7 cellular contexts compared by ENCODE assay signal in the genomic region with DNA sequence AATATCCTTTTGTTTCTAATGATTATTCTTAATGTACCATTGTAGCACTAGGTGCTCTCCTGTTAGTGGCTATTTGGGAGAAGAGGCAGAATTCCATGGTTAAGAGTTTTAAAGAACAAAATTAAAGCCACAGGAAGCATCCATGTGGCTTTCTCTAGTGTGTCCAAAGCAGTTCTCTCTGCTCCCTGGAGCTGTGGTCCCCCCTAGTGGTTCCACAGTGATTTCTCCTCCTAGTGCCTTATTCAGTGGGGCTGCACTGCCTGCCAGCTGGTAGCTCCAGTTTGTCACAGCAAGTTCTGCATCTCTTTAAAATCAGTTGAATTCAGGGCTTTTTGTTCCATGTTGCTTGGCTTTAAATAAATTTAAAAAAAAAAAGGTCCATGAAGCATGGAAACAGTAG. TPM values are rescaled to one million over a fixed set of nuclear protein-coding genes. Genes with fewer than 3 reads are reported as not detected.
A peak's percentile ranks its signal among the peaks of the same experiment; 100 is the strongest.
DNase-seq lines count a peak whose midpoint lies in the region; ATAC-seq and TF ChIP-seq lines count a peak whose summit lies in the region.

No MANE protein-coding gene starts in this region.

- H3K27ac ChIP-seq in left ventricle myocardium inferior (replicated peaks): peak overlapping the region; percentile 34

- peaks cover 23% of the 10 kb centered on the region for H3K27me3 ChIP-seq in left ventricle myocardium inferior (ENCODE audit: low read depth)

- no peaks in the 10 kb centered on the region for H3K9me3 ChIP-seq in left ventricle myocardium inferior (replicated peaks)

- no peaks in the 10 kb centered on the region for H3K4me1 ChIP-seq in left ventricle myocardium inferior

- no peaks in the 10 kb centered on the region for H3K36me3 ChIP-seq in left ventricle myocardium inferior

- H3K4me3 ChIP-seq in left ventricle myocardium inferior: no peak overlapping the region
- H3K4me3 ChIP-seq in skeletal muscle cell (ENCODE audit: low read depth, low read length): no peak overlapping the region

- DNase-seq in Kasumi-1 (lab: John Stamatoyannopoulos, UW) (peak; percentile 17 to 24), anterior cingulate cortex (lab: John Stamatoyannopoulos, UW) (peak in 51 of 58 donors; percentile 4 to 71 (median 34)), left ventricle myocardium inferior (peak; percentile 52), skeletal muscle cell (ENCODE audit: low read depth) (peak; percentile 31)

- ATAC-seq in HG02571 (IDR thresholded peaks at IDR 0.05; ENCODE audit: unreplicated experiment): no peak
- ATAC-seq in HG02840 (IDR thresholded peaks at IDR 0.05; ENCODE audit: low FRiP score, unreplicated experiment): no peak

- intact Hi-C loops in left ventricle myocardium inferior (cut with micrococcal nuclease): no loop called here

- TF ChIP-seq CTCF in GM12872 (IDR thresholded peaks at IDR 0.05; ENCODE audit: insufficient read depth, low read depth, low read length) (peak; percentile 56), left ventricle myocardium inferior (IDR thresholded peaks at IDR 0.05; ENCODE audit: borderline replicate concordance) (peak; percentile 76)

RNA-seq across cellular contexts. Expression of a gene that starts 39.6 kb away (rescaled TPM):
- 28.7 TPM for total RNA-seq in left ventricle myocardium inferior
